Comparison of ENCODE assay signal across 29 cellular contexts in the genomic region with DNA sequence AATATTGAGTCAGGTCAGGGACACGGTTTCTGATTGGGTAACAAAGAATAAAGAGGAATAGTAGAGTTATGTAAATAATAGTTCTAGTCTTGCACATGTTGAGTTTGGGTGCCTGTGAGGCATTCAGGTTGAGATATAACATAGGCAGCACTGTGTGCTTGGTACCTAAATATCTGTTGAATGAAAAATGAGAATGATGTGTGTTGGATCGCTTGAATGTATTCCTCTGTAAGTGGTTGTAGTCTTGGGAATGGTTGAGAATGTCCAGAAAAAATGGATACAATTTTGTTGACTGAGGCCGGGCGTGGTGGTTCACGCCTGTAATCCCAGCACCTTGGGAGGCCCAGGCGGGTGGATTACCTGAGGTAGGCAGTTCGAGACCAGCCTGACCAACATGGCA.
"Had no signal": no experiment of that assay in that cellular context is flagged by ENCODE, and none has a peak within 500 bp of the region (broad histone marks: within the 10 kb centered on the region; RNA-seq: fewer than 3 reads in every experiment).

No MANE protein-coding gene starts in this region.

- DNase-seq: cortex of kidney; effector memory CD8-positive, alpha-beta T cell; erythroblast; esophagus squamous epithelium; foreskin melanocyte; glutamatergic neuron; heart right ventricle; hippocampal formation; islet precursor cell; kidney glomerular epithelial cell; left colon; left ventricle myocardium inferior; lower lobe of right lung; natural killer cell; occipital lobe; ovary; posterior cingulate gyrus; psoas muscle; right cardiac atrium; sigmoid colon; stimulated activated CD4-positive, alpha-beta T cell treated with anti-CD3 and anti-CD28 coated beads, Interleukin-2, amount 100 ng/mL, for 24 hours; stimulated activated CD4-positive, alpha-beta T cell treated with anti-CD3 and anti-CD28 coated beads, Interleukin-4, amount 100 ng/mL, for 24 hours; stimulated activated naive CD4-positive, alpha-beta T cell treated with Interleukin-2 at 50 U/mL for 16 hours; stomach; substantia nigra; testis; tibial artery had no signal

- FAIRE-seq: endometrium had no signal

- ATAC-seq: effector memory CD8-positive, alpha-beta T cell; heart right ventricle; left colon; natural killer cell; psoas muscle; right cardiac atrium; stimulated activated effector memory CD8-positive, alpha-beta T cell treated with anti-CD3 and anti-CD28 coated beads, Interleukin-12 subunit alpha, Interleukin-12 subunit beta, amount 100 ng/mL, for 72 hours had no signal
